Comparison of ENCODE assay signal across 1 cellular context in the genomic region with DNA sequence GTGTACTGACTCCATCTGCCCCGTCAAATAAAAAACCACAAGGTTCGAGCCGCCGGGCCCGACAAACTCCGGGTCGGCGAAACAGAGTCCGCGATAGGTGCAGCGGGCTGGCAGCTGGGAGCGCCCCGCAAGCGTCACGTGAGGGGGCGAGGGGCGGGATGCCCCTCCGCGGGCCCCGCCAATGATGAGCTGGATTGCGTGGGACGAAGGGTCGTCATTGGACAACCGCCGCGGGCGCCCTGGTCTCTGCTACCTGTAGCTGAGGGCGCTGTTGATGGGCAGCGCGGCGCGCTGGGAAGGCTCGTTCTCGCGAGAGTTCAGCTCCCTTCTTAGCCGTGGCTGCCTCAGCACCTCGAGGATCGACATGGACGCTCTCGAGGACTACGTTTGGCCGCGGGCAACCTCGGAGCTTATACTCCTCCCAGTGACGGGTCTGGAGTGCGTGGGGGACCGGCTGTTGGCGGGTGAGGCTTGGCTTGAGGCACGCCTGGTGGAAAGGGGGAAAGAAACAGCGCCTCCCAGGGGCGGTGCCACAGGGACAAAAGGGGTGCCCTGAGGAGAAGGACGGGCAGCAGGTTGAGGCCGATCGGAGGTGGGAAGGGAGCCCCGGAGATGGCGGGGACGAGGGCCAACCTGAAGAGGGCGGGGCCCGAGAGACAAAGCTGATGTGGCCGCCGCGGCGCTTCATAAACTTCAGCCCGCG.
TF ChIP-seq lines count a peak whose summit lies in the region.

A gene with protein sequence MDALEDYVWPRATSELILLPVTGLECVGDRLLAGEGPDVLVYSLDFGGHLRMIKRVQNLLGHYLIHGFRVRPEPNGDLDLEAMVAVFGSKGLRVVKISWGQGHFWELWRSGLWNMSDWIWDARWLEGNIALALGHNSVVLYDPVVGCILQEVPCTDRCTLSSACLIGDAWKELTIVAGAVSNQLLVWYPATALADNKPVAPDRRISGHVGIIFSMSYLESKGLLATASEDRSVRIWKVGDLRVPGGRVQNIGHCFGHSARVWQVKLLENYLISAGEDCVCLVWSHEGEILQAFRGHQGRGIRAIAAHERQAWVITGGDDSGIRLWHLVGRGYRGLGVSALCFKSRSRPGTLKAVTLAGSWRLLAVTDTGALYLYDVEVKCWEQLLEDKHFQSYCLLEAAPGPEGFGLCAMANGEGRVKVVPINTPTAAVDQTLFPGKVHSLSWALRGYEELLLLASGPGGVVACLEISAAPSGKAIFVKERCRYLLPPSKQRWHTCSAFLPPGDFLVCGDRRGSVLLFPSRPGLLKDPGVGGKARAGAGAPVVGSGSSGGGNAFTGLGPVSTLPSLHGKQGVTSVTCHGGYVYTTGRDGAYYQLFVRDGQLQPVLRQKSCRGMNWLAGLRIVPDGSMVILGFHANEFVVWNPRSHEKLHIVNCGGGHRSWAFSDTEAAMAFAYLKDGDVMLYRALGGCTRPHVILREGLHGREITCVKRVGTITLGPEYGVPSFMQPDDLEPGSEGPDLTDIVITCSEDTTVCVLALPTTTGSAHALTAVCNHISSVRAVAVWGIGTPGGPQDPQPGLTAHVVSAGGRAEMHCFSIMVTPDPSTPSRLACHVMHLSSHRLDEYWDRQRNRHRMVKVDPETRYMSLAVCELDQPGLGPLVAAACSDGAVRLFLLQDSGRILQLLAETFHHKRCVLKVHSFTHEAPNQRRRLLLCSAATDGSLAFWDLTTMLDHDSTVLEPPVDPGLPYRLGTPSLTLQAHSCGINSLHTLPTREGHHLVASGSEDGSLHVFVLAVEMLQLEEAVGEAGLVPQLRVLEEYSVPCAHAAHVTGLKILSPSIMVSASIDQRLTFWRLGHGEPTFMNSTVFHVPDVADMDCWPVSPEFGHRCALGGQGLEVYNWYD (plus strand): TSS at position 324 of the 703 bp plus-strand sequence. CDS start 41 bp downstream, at position 365.

TF ChIP-seq in GM12878, 131 proteins besides CTCF, POLR2A, EP300 and RAD21 (continued from another document and continues in another):
- TF ChIP-seq, protein P1, sequence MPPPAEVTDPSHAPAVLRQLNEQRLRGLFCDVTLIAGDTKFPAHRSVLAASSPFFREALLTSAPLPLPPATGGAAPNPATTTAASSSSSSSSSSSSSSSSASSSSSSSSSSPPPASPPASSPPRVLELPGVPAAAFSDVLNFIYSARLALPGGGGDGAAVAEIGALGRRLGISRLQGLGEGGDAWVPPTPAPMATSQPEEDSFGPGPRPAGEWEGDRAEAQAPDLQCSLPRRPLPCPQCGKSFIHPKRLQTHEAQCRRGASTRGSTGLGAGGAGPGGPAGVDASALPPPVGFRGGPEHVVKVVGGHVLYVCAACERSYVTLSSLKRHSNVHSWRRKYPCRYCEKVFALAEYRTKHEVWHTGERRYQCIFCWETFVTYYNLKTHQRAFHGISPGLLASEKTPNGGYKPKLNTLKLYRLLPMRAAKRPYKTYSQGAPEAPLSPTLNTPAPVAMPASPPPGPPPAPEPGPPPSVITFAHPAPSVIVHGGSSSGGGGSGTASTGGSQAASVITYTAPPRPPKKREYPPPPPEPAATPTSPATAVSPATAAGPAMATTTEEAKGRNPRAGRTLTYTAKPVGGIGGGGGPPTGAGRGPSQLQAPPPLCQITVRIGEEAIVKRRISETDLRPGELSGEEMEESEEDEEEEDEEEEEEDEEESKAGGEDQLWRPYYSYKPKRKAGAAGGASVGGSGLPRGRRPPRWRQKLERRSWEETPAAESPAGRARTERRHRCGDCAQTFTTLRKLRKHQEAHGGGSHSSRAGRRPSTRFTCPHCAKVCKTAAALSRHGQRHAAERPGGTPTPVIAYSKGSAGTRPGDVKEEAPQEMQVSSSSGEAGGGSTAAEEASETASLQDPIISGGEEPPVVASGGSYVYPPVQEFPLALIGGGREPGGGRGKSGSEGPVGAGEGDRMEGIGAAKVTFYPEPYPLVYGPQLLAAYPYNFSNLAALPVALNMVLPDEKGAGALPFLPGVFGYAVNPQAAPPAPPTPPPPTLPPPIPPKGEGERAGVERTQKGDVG (CRISPR knock-in tag; IDR thresholded peaks at IDR 0.05), result no peak
- TF ChIP-seq GABPA (IDR thresholded peaks at IDR 0.05; ENCODE audit: low read depth) (no peak), ATF7 (IDR thresholded peaks at IDR 0.05; ENCODE audit: low read depth) (peak; percentile 36; the same call in 1 of the 2 replicates), FOXK2 (IDR thresholded peaks at IDR 0.05) (no peak; the same call in 1 of the 2 replicates), STAT3 (IDR thresholded peaks at IDR 0.05; ENCODE audit: low read depth, low read length) (no peak), TAF1 (IDR thresholded peaks at IDR 0.05; ENCODE audit: borderline replicate concordance, low read depth, low read length) (peak; percentile 68; the same call in 1 of the 2 replicates), ASH2L (IDR thresholded peaks at IDR 0.05; ENCODE audit: borderline replicate concordance, low read depth) (no peak), SMARCA5 (IDR thresholded peaks at IDR 0.05) (peak; percentile 97), IKZF2 (IDR thresholded peaks at IDR 0.05) (peak in 1 of 2 experiments; percentile 32; a peak in 2 of 4 replicates), KLF5 (IDR thresholded peaks at IDR 0.05; ENCODE audit: partially characterized antibody) (peak; percentile 73), SMAD1 (IDR thresholded peaks at IDR 0.05; ENCODE audit: low read depth, partially characterized antibody) (peak; percentile 56), RCOR1 (conservative IDR thresholded peaks at IDR 0.05; ENCODE audit: low read depth, low read length) (peak; percentile 96), CHD1 (IDR thresholded peaks at IDR 0.05; ENCODE audit: low read depth, low read length) (0 out of 2 replicates have a peak, but pooled peaks have one; percentile 88), ZNF24 (IDR thresholded peaks at IDR 0.05) (no peak), ZNF217 (IDR thresholded peaks at IDR 0.05) (no peak), NR2C2 (IDR thresholded peaks at IDR 0.05; ENCODE audit: borderline replicate concordance, control insufficient read depth, insufficient read length, low read depth) (no peak), YY1 (IDR thresholded peaks at IDR 0.05; ENCODE audit: low read depth, low read length) (peak; percentile 87), CBX5 (IDR thresholded peaks at IDR 0.05; ENCODE audit: low read depth) (no peak), CREB1 (IDR thresholded peaks at IDR 0.05; ENCODE audit: low read depth) (peak; percentile 76; the same call in 1 of the 2 replicates), SMC3 (IDR thresholded peaks at IDR 0.05; ENCODE audit: borderline replicate concordance, low read length) (no peak), SIX5 (IDR thresholded peaks at IDR 0.05; ENCODE audit: low read depth, low read length, severe bottlenecking) (no peak), TCF3 (IDR thresholded peaks at IDR 0.05; ENCODE audit: borderline replicate concordance, insufficient read depth, low read depth, low read length) (0 out of 2 replicates have a peak, but pooled peaks have one; percentile 68), EGR1 (IDR thresholded peaks at IDR 0.05; ENCODE audit: borderline replicate concordance in 1 of 2, low read depth in 2 of 2, low read length in 2 of 2) (peak in 1 of 2 experiments; percentile 90; a peak in 2 of 3 replicates)
- TF ChIP-seq, protein P2, sequence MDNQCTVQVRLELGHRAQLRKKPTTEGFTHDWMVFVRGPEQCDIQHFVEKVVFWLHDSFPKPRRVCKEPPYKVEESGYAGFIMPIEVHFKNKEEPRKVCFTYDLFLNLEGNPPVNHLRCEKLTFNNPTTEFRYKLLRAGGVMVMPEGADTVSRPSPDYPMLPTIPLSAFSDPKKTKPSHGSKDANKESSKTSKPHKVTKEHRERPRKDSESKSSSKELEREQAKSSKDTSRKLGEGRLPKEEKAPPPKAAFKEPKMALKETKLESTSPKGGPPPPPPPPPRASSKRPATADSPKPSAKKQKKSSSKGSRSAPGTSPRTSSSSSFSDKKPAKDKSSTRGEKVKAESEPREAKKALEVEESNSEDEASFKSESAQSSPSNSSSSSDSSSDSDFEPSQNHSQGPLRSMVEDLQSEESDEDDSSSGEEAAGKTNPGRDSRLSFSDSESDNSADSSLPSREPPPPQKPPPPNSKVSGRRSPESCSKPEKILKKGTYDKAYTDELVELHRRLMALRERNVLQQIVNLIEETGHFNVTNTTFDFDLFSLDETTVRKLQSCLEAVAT (IDR thresholded peaks at IDR 0.05), result peak; percentile 82; the same call in 1 of the 2 replicates
- TF ChIP-seq, protein P3, sequence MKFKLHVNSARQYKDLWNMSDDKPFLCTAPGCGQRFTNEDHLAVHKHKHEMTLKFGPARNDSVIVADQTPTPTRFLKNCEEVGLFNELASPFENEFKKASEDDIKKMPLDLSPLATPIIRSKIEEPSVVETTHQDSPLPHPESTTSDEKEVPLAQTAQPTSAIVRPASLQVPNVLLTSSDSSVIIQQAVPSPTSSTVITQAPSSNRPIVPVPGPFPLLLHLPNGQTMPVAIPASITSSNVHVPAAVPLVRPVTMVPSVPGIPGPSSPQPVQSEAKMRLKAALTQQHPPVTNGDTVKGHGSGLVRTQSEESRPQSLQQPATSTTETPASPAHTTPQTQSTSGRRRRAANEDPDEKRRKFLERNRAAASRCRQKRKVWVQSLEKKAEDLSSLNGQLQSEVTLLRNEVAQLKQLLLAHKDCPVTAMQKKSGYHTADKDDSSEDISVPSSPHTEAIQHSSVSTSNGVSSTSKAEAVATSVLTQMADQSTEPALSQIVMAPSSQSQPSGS (IDR thresholded peaks at IDR 0.05; ENCODE audit: low read length), result no peak; the same call in 1 of the 2 replicates
- TF ChIP-seq, protein P4, sequence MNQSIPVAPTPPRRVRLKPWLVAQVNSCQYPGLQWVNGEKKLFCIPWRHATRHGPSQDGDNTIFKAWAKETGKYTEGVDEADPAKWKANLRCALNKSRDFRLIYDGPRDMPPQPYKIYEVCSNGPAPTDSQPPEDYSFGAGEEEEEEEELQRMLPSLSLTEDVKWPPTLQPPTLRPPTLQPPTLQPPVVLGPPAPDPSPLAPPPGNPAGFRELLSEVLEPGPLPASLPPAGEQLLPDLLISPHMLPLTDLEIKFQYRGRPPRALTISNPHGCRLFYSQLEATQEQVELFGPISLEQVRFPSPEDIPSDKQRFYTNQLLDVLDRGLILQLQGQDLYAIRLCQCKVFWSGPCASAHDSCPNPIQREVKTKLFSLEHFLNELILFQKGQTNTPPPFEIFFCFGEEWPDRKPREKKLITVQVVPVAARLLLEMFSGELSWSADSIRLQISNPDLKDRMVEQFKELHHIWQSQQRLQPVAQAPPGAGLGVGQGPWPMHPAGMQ (IDR thresholded peaks at IDR 0.05; ENCODE audit: borderline replicate concordance), result peak; percentile 82; the same call in 1 of the 2 replicates
- TF ChIP-seq, protein P5, sequence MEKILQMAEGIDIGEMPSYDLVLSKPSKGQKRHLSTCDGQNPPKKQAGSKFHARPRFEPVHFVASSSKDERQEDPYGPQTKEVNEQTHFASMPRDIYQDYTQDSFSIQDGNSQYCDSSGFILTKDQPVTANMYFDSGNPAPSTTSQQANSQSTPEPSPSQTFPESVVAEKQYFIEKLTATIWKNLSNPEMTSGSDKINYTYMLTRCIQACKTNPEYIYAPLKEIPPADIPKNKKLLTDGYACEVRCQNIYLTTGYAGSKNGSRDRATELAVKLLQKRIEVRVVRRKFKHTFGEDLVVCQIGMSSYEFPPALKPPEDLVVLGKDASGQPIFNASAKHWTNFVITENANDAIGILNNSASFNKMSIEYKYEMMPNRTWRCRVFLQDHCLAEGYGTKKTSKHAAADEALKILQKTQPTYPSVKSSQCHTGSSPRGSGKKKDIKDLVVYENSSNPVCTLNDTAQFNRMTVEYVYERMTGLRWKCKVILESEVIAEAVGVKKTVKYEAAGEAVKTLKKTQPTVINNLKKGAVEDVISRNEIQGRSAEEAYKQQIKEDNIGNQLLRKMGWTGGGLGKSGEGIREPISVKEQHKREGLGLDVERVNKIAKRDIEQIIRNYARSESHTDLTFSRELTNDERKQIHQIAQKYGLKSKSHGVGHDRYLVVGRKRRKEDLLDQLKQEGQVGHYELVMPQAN (conservative IDR thresholded peaks at IDR 0.05), result peak; percentile 78
- TF ChIP-seq, protein P6, sequence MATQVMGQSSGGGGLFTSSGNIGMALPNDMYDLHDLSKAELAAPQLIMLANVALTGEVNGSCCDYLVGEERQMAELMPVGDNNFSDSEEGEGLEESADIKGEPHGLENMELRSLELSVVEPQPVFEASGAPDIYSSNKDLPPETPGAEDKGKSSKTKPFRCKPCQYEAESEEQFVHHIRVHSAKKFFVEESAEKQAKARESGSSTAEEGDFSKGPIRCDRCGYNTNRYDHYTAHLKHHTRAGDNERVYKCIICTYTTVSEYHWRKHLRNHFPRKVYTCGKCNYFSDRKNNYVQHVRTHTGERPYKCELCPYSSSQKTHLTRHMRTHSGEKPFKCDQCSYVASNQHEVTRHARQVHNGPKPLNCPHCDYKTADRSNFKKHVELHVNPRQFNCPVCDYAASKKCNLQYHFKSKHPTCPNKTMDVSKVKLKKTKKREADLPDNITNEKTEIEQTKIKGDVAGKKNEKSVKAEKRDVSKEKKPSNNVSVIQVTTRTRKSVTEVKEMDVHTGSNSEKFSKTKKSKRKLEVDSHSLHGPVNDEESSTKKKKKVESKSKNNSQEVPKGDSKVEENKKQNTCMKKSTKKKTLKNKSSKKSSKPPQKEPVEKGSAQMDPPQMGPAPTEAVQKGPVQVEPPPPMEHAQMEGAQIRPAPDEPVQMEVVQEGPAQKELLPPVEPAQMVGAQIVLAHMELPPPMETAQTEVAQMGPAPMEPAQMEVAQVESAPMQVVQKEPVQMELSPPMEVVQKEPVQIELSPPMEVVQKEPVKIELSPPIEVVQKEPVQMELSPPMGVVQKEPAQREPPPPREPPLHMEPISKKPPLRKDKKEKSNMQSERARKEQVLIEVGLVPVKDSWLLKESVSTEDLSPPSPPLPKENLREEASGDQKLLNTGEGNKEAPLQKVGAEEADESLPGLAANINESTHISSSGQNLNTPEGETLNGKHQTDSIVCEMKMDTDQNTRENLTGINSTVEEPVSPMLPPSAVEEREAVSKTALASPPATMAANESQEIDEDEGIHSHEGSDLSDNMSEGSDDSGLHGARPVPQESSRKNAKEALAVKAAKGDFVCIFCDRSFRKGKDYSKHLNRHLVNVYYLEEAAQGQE (IDR thresholded peaks at IDR 0.05; ENCODE audit: low read depth, low read length), result 0 out of 2 replicates have a peak, but pooled peaks have one; percentile 13
- TF ChIP-seq, protein P7, sequence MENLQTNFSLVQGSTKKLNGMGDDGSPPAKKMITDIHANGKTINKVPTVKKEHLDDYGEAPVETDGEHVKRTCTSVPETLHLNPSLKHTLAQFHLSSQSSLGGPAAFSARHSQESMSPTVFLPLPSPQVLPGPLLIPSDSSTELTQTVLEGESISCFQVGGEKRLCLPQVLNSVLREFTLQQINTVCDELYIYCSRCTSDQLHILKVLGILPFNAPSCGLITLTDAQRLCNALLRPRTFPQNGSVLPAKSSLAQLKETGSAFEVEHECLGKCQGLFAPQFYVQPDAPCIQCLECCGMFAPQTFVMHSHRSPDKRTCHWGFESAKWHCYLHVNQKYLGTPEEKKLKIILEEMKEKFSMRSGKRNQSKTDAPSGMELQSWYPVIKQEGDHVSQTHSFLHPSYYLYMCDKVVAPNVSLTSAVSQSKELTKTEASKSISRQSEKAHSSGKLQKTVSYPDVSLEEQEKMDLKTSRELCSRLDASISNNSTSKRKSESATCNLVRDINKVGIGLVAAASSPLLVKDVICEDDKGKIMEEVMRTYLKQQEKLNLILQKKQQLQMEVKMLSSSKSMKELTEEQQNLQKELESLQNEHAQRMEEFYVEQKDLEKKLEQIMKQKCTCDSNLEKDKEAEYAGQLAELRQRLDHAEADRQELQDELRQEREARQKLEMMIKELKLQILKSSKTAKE (IDR thresholded peaks at IDR 0.05; ENCODE audit: low read depth, poor library complexity, severe bottlenecking), result no peak
- TF ChIP-seq, protein P8, sequence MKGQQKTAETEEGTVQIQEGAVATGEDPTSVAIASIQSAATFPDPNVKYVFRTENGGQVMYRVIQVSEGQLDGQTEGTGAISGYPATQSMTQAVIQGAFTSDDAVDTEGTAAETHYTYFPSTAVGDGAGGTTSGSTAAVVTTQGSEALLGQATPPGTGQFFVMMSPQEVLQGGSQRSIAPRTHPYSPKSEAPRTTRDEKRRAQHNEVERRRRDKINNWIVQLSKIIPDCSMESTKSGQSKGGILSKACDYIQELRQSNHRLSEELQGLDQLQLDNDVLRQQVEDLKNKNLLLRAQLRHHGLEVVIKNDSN (IDR thresholded peaks at IDR 0.05; ENCODE audit: borderline replicate concordance, extremely low read length, insufficient read depth, low read depth, low read length), result peak; percentile 97
